Comparison of ENCODE assay signal across 22 cellular contexts in genomic region chr3:170598091-170598502, GRCh38. TPM values are rescaled to one million over a fixed set of nuclear protein-coding genes. Genes with fewer than 3 reads are reported as not detected.
DNase-seq lines count a peak whose midpoint lies in the region; ATAC-seq and TF ChIP-seq lines count a peak whose summit lies in the region.
"Had no signal": no experiment of that assay in that cellular context is flagged by ENCODE, and none has a peak within 500 bp of the region (broad histone marks: within the 10 kb centered on the region; RNA-seq: fewer than 3 reads in every experiment).

No MANE protein-coding gene starts in this region.

- no peak for TF ChIP-seq CTCF in 22Rv1 (IDR thresholded peaks at IDR 0.05)

- peak; percentile 90 for DNase-seq in NCI-H2171 treated with DMSO at 0.1 percent for 48 hours (lab: John Stamatoyannopoulos, UW)
- peak; percentile 61 for DNase-seq in cerebellum (ENCODE audit: low spot score)
- no peak for DNase-seq in left lobe of liver (ENCODE audit: low spot score)
- DNase-seq in activated naive CD4-positive, alpha-beta T cell (lab: John Stamatoyannopoulos, UW): no peak
- no peak for DNase-seq in 8988T
- no peak for DNase-seq in effector memory CD8-positive, alpha-beta T cell
- DNase-seq: activated CD4-positive, alpha-beta T cell treated with anti-CD3 and anti-CD28 coated beads for 36 hours; activated naive CD4-positive, alpha-beta T cell treated with Interleukin-2 at 50 U/mL for 16 hours; colonic mucosa; DMS79; H7; immature natural killer cell; NCI-H748 treated with DMSO at 0.1 percent for 48 hours; PC-3 had no signal

- H3K27ac Mint-ChIP-seq in effector memory CD8-positive, alpha-beta T cell: no peak overlapping the region
- H3K27ac Mint-ChIP-seq: activated CD4-positive, alpha-beta T cell treated with anti-CD3 and anti-CD28 coated beads for 36 hours; immature natural killer cell; mesothelial cell of epicardium; stimulated activated naive CD8-positive, alpha-beta T cell treated with anti-CD3 and anti-CD28 coated beads, Interleukin-15, Interleukin-2, amounts not matched to agents 100 ng/mL and 50 ng/mL, for 24 hours had no signal

- H3K4me3 Mint-ChIP-seq in effector memory CD8-positive, alpha-beta T cell: no peak overlapping the region
- H3K4me3 Mint-ChIP-seq: activated CD4-positive, alpha-beta T cell treated with anti-CD3 and anti-CD28 coated beads for 36 hours; immature natural killer cell; mesothelial cell of epicardium; stimulated activated naive CD8-positive, alpha-beta T cell treated with anti-CD3 and anti-CD28 coated beads, Interleukin-15, Interleukin-2, amounts not matched to agents 100 ng/mL and 50 ng/mL, for 24 hours had no signal

- H3K4me1 Mint-ChIP-seq in effector memory CD8-positive, alpha-beta T cell (ENCODE audit: low read depth in 2 of 2): no peaks in the 10 kb centered on the region
- H3K4me1 Mint-ChIP-seq: activated CD4-positive, alpha-beta T cell treated with anti-CD3 and anti-CD28 coated beads for 36 hours; immature natural killer cell had no signal

- peaks cover 0 to 11% of the 10 kb centered on the region in 2 donors for H3K27me3 Mint-ChIP-seq in effector memory CD8-positive, alpha-beta T cell

- H3K36me3 Mint-ChIP-seq in effector memory CD8-positive, alpha-beta T cell (ENCODE audit: insufficient read depth): no peaks in the 10 kb centered on the region
- H3K36me3 Mint-ChIP-seq: immature natural killer cell, mesothelial cell of epicardium had no signal

- ATAC-seq in left lobe of liver (peak; percentile 84), HG03469 (IDR thresholded peaks at IDR 0.05; ENCODE audit: unreplicated experiment) (no peak)
- ATAC-seq in effector memory CD8-positive, alpha-beta T cell (replicated peaks): no peak
- ATAC-seq: activated CD4-positive, alpha-beta T cell treated with anti-CD3 and anti-CD28 coated beads for 36 hours; gastroesophageal sphincter; PC-3 had no signal

- H3K27ac ChIP-seq in 22Rv1: peak overlapping the region; percentile 89
- H3K27ac ChIP-seq: ascending aorta, colonic mucosa, gastroesophageal sphincter, SK-N-MC had no signal

- peaks cover 0 to 5% of the 10 kb centered on the region in 2 donors for H3K9me3 Mint-ChIP-seq in effector memory CD8-positive, alpha-beta T cell
- H3K9me3 Mint-ChIP-seq: immature natural killer cell had no signal

RNA-seq across cellular contexts. Expression of gene SLC7A14, which starts 12.2 kb away (rescaled TPM):
- total RNA-seq in cerebellum (11.9 TPM), left lobe of liver (0.10 TPM)
- total RNA-seq: activated CD4-positive, alpha-beta T cell treated with anti-CD3 and anti-CD28 coated beads for 36 hours; ascending aorta; HT1080; PC-3 had no signal

Comparison
In these comparisons a context has a peak if more than half of its experiments do, and no peak if none do; other contexts are left out.
1. DNase-seq: peak in NCI-H2171 treated with DMSO at 0.1 percent for 48 hours (single experiment) and cerebellum (single experiment); none in left lobe of liver (single experiment), activated naive CD4-positive, alpha-beta T cell (0 of 4), 8988T (single experiment) and effector memory CD8-positive, alpha-beta T cell (0 of 3).
2. RNA of gene SLC7A14, which starts 12.2 kb away (total RNA-seq): 11.9 TPM in cerebellum (single experiment); 0.10 TPM in left lobe of liver (single experiment); every median in the first group is over 10 times any median in the second.